In the genomic region with DNA sequence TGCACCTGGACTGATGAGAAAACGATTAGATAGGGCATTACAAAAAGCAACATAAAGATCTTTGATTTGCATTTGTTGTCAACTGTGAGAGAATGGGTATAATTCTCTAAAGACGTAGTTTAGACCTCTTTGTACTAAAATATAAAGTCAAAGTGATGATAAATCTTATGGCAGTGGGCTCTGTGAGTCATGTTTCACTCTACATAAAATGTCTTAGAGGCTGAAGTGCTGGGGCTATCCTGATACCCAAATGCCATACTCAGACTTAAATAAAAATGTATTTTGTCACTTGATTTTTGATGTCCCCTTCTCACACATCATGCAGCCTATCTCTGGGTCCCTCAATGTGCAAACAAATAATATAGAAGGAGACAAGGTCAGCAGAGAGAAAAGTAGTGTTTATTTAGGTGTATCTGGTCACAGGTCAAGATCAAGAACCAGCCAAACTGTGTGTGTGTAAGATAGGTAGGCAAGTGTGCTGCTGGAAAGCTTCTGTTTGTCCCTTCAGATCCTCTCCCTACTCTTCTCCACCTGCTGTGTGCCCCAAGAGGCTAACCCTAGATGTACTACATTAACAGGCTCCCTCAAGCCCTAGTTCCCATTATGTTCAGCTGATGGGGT, we compare ENCODE assay signal across 24 cellular contexts. TPM values are rescaled to one million over a fixed set of nuclear protein-coding genes. Genes with fewer than 3 reads are reported as not detected.
DNase-seq lines count a peak whose midpoint lies in the region; ATAC-seq, FAIRE-seq and TF ChIP-seq lines count a peak whose summit lies in the region.
"Had no signal": no experiment of that assay in that cellular context is flagged by ENCODE, and none has a peak within 500 bp of the region (broad histone marks: within the 10 kb centered on the region; RNA-seq: fewer than 3 reads in every experiment).

No MANE protein-coding gene starts in this region.

- H3K27me3 ChIP-seq in stomach: peaks cover 0 to 4% (median 0%) of the 10 kb centered on the region in 3 donors
- H3K27me3 ChIP-seq: BE2C had no signal

- H4K20me1 ChIP-seq in OCI-LY7 (ENCODE audit: insufficient read depth, low read length): no peaks in the 10 kb centered on the region

- no peaks in the 10 kb centered on the region for H3K9me2 ChIP-seq in OCI-LY7 (ENCODE audit: insufficient read depth, low read length)

- no peak for TF ChIP-seq CTCF in OCI-LY7 (conservative IDR thresholded peaks at IDR 0.05; ENCODE audit: low read length)
- TF ChIP-seq CTCF in stomach (IDR thresholded peaks at IDR 0.05): no peak

- H3K27ac ChIP-seq in OCI-LY7 (ENCODE audit: low read depth, low read length, poor library complexity, severe bottlenecking) (no peak overlapping the region), stomach (no peak overlapping the region)

- H3K27ac Mint-ChIP-seq in naive B cell: peak overlapping the region in 4 of 6 donors; percentile 23 to 53 (median 38)
- H3K27ac Mint-ChIP-seq in activated T-helper 1 cell treated with anti-CD3 and anti-CD28 coated beads, Interleukin-12 subunit alpha, Interleukin-12 subunit beta, Interleukin-2, Interleukin-4 antibody, amounts not matched to agents 30 ng/mL and 10 ng/mL and 1 ng/mL, durations not matched to agents 14 hours and 24 hours and 36 hours: no peak overlapping the region
- H3K27ac Mint-ChIP-seq: CD8-positive, alpha-beta memory T cell; HFFc6 had no signal

- H3K4me2 ChIP-seq in OCI-LY7 (ENCODE audit: low read length): no peak overlapping the region

- intact Hi-C loops in OCI-LY7 (cut with micrococcal nuclease; ENCODE audit: unreplicated experiment): no loop called here
- intact Hi-C loops in activated T-helper 1 cell treated with anti-CD3 and anti-CD28 coated beads, Interleukin-12 subunit alpha, Interleukin-12 subunit beta, Interleukin-2, Interleukin-4 antibody, amounts not matched to agents 30 ng/mL and 10 ng/mL and 1 ng/mL, durations not matched to agents 14 hours and 24 hours and 36 hours (cut with micrococcal nuclease): loop anchor here (10.0 kb wide), 1 partner anchor 1253 kb away; the partner anchor contains the start of gene RPS29
- intact Hi-C loops in stomach (cut with DNase I; ENCODE audit: low total_unique reads): no loop called here

- H3K4me3 ChIP-seq in OCI-LY7 (ENCODE audit: low read depth, low read length, poor library complexity, severe bottlenecking): no peak overlapping the region
- no peak overlapping the region for H3K4me3 ChIP-seq in stomach

- no peaks in the 10 kb centered on the region for H3K79me2 ChIP-seq in OCI-LY7 (ENCODE audit: insufficient read depth, low read depth, low read length)

- H3K4me3 Mint-ChIP-seq in naive B cell: no peak overlapping the region
- no peak overlapping the region for H3K4me3 Mint-ChIP-seq in activated T-helper 1 cell treated with anti-CD3 and anti-CD28 coated beads, Interleukin-12 subunit alpha, Interleukin-12 subunit beta, Interleukin-2, Interleukin-4 antibody, amounts not matched to agents 30 ng/mL and 10 ng/mL and 1 ng/mL, durations not matched to agents 14 hours and 24 hours and 36 hours
- H3K4me3 Mint-ChIP-seq: CD4-positive, CD25-positive, alpha-beta regulatory T cell; CD8-positive, alpha-beta memory T cell; HFFc6 had no signal

- no peaks in the 10 kb centered on the region for H3K27me3 Mint-ChIP-seq in naive B cell
- peaks cover 3% of the 10 kb centered on the region for H3K27me3 Mint-ChIP-seq in activated T-helper 1 cell treated with anti-CD3 and anti-CD28 coated beads, Interleukin-12 subunit alpha, Interleukin-12 subunit beta, Interleukin-2, Interleukin-4 antibody, amounts not matched to agents 30 ng/mL and 10 ng/mL and 1 ng/mL, durations not matched to agents 14 hours and 24 hours and 36 hours (ENCODE audit: insufficient read depth)

- H3K4me1 ChIP-seq in OCI-LY7 (ENCODE audit: insufficient read depth, low read length, poor library complexity, severe bottlenecking): peaks cover 45% of the 10 kb centered on the region
- H3K4me1 ChIP-seq in stomach: peaks cover 0 to 4% (median 2%) of the 10 kb centered on the region in 4 donors
- H3K4me1 ChIP-seq: BE2C had no signal

- no peaks in the 10 kb centered on the region for H3K9me3 Mint-ChIP-seq in naive B cell
- H3K9me3 Mint-ChIP-seq in activated T-helper 1 cell treated with anti-CD3 and anti-CD28 coated beads, Interleukin-12 subunit alpha, Interleukin-12 subunit beta, Interleukin-2, Interleukin-4 antibody, amounts not matched to agents 30 ng/mL and 10 ng/mL and 1 ng/mL, durations not matched to agents 14 hours and 24 hours and 36 hours: peaks cover 7% of the 10 kb centered on the region
- H3K9me3 Mint-ChIP-seq: CD8-positive, alpha-beta memory T cell; HFFc6 had no signal

- 0 out of 2 replicates have a peak overlapping the region, but pooled peaks have one; percentile 12 for H2AFZ ChIP-seq in OCI-LY7 (ENCODE audit: low read length)

- peak; percentile 4 for FAIRE-seq in GM19239 (lab: Jason Lieb, UNC)
- FAIRE-seq: A204.1, G401.6, GM12892, GM18507 had no signal

- CTCF ChIA-PET in OCI-LY7 (lab: Charles Lee; ENCODE audit: unreplicated experiment): no interaction called here

- no peak for DNase-seq in GM19239 (ENCODE audit: insufficient read length, low spot score)
- no peak for DNase-seq in OCI-LY7 (ENCODE audit: low spot score)
- no peak for DNase-seq in naive B cell
- DNase-seq in stimulated activated naive CD8-positive, alpha-beta T cell treated with anti-CD3 and anti-CD28 coated beads, Interleukin-15, Interleukin-2, amounts not matched to agents 100 U/mL and 50 U/mL, for 24 hours: no peak
- no peak for DNase-seq in activated effector memory CD4-positive, alpha-beta T cell treated with anti-CD3 and anti-CD28 coated beads, Interleukin-2, amount 50 U/mL, for 16 hours
- no peak for DNase-seq in activated T-helper 1 cell treated with anti-CD3 and anti-CD28 coated beads, Interleukin-12 subunit alpha, Interleukin-12 subunit beta, Interleukin-2, Interleukin-4 antibody, amounts not matched to agents 30 ng/mL and 10 ng/mL and 1 ng/mL, durations not matched to agents 14 hours and 24 hours and 36 hours (ENCODE audit: low spot score)
- no peak for DNase-seq in pons (ENCODE audit: low spot score)
- no peak for DNase-seq in stomach
- DNase-seq: ACHN; BE2C; C1 segment of cervical spinal cord; CD4-positive, CD25-positive, alpha-beta regulatory T cell; CD8-positive, alpha-beta memory T cell; COR-L47; DMS 273 treated with DMSO at 0.1 percent for 48 hours; DMS53; GOT3; H7; HFFc6 had no signal

- no peaks in the 10 kb centered on the region for H3K36me3 Mint-ChIP-seq in naive B cell
- H3K36me3 Mint-ChIP-seq in activated T-helper 1 cell treated with anti-CD3 and anti-CD28 coated beads, Interleukin-12 subunit alpha, Interleukin-12 subunit beta, Interleukin-2, Interleukin-4 antibody, amounts not matched to agents 30 ng/mL and 10 ng/mL and 1 ng/mL, durations not matched to agents 14 hours and 24 hours and 36 hours (ENCODE audit: low read depth): no peaks in the 10 kb centered on the region
- H3K36me3 Mint-ChIP-seq: CD4-positive, CD25-positive, alpha-beta regulatory T cell had no signal

- H3K36me3 ChIP-seq in OCI-LY7 (ENCODE audit: insufficient read depth, low read length): no peaks in the 10 kb centered on the region
- H3K36me3 ChIP-seq in stomach: no peaks in the 10 kb centered on the region
- H3K36me3 ChIP-seq: BE2C had no signal

- TF ChIP-seq POLR2A in stomach (IDR thresholded peaks at IDR 0.05): no peak

- POLR2A ChIA-PET in OCI-LY7 (lab: Charles Lee): interaction anchor here (1.3 to 18.3 kb wide), 3 partner anchors 13 to 46 kb away, joined by 3 to 404 read pairs (median 7); no protein-coding TSS in a partner anchor

- no peak for ATAC-seq in naive B cell (ENCODE audit: low read depth in 2 of 2)
- peak; percentile 50 for ATAC-seq in stimulated activated naive CD8-positive, alpha-beta T cell treated with anti-CD3 and anti-CD28 coated beads, Interleukin-15, Interleukin-2, amounts not matched to agents 100 U/mL and 50 U/mL, for 24 hours
- ATAC-seq: HCT116 had no signal

- TF ChIP-seq EP300 in stomach (IDR thresholded peaks at IDR 0.05): no peak

- WGBS in stomach, 5 donors: 86 to 91% (median 90%) methylated on average over 2 of the region's 2 CpGs

- peaks cover 29 to 45% (median 32%) of the 10 kb centered on the region in 3 donors for H3K4me1 Mint-ChIP-seq in naive B cell
- H3K4me1 Mint-ChIP-seq in activated T-helper 1 cell treated with anti-CD3 and anti-CD28 coated beads, Interleukin-12 subunit alpha, Interleukin-12 subunit beta, Interleukin-2, Interleukin-4 antibody, amounts not matched to agents 30 ng/mL and 10 ng/mL and 1 ng/mL, durations not matched to agents 14 hours and 24 hours and 36 hours (ENCODE audit: low read depth): peaks cover 38% of the 10 kb centered on the region

- no peaks in the 10 kb centered on the region for H3K9me3 ChIP-seq in OCI-LY7 (ENCODE audit: low read length)
- no peaks in the 10 kb centered on the region for H3K9me3 ChIP-seq in stomach
- H3K9me3 ChIP-seq: BE2C had no signal

- no TSS peak for BruUV-seq in OCI-LY7 (replicated peaks; lab: Mats Ljungman, UMichigan)

RNA-seq across cellular contexts. Expression of gene NIN, which starts 7.0 kb away (rescaled TPM):
- total RNA-seq in OCI-LY7 (2014; rRNA removed; shearing (Covaris generic)): 79.5 and 95.3 TPM in 2 replicates
- total RNA-seq in OCI-LY7 (2022): 157 and 189 TPM in 2 replicates
- polyA plus RNA-seq in naive B cell (ENCODE audit: low read depth in 6 of 6): 100 to 1,000 TPM in 1 of 6 donors, 10 to 100 TPM in 5; 20.2 to 100 (median 51.1) TPM
- total RNA-seq in activated T-helper 1 cell treated with anti-CD3 and anti-CD28 coated beads, Interleukin-12 subunit alpha, Interleukin-12 subunit beta, Interleukin-2, Interleukin-4 antibody, amounts not matched to agents 30 ng/mL and 10 ng/mL and 1 ng/mL, durations not matched to agents 14 hours and 24 hours and 36 hours: 39.9 and 43.3 TPM in 2 replicates
- 10 to 100 TPM; 13.3 to 70.5 (median 39.7) TPM for total RNA-seq in stomach
- polyA plus RNA-seq in stomach: 1 to 10 TPM; 5.3 to 9.5 (median 5.8) TPM

RNA-seq across cellular contexts. Expression of gene ABHD12B, which starts 33.9 kb away (rescaled TPM):
- 9.0 and 10.7 TPM in 2 replicates for total RNA-seq in OCI-LY7 (2014; rRNA removed; shearing (Covaris generic))
- total RNA-seq in OCI-LY7 (2022) (6.8 and 13.1 TPM in 2 replicates), stomach (not detected)
- polyA plus RNA-seq in naive B cell (ENCODE audit: low read depth in 6 of 6) (not detected), stomach (under 1 TPM in 1 of 3 donors, not detected in 2; 0.23 TPM)
- not detected in 2 replicates for total RNA-seq in activated T-helper 1 cell treated with anti-CD3 and anti-CD28 coated beads, Interleukin-12 subunit alpha, Interleukin-12 subunit beta, Interleukin-2, Interleukin-4 antibody, amounts not matched to agents 30 ng/mL and 10 ng/mL and 1 ng/mL, durations not matched to agents 14 hours and 24 hours and 36 hours
- total RNA-seq: CD8-positive, alpha-beta memory T cell had no signal
- polyA plus RNA-seq: CD4-positive, CD25-positive, alpha-beta regulatory T cell; CD8-positive, alpha-beta memory T cell had no signal
